ENCODE assay signal across 14 cellular contexts in the genomic region with DNA sequence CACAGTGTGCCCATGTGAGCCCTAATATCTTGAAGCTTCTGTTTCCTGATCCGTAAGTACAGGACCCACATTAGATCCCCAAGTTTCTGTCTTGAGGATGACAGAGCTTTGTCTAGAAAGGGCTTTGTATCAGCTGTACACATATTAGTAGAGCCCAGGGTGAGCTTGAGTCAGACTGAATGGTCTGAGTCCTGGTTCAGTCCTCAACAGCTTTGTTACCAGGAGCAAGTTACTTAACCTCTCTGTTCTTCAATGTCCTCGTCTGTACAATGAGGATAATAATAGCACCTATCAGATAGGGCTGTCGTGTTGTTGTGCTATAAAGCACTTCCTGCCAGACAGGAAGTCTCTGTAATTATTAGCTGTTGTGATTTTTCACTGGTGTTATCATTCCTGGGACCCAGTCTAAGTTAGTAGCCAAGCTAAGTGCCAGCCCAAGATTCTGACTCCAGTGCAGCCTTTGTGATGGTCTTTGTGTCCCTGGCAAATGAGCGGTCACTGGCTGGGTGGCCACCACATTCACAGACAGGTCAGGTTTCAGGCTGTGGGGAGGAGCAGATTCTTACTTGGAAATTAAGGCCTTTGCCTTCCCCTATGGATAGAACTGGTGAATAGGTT. TPM values are rescaled to one million over a fixed set of nuclear protein-coding genes. Genes with fewer than 3 reads are reported as not detected.
A peak's percentile ranks its signal among the peaks of the same experiment; 100 is the strongest.
DNase-seq lines count a peak whose midpoint lies in the region; ATAC-seq and TF ChIP-seq lines count a peak whose summit lies in the region.
"Had no signal": no experiment of that assay in that cellular context is flagged by ENCODE, and none has a peak within 500 bp of the region (broad histone marks: within the 10 kb centered on the region; RNA-seq: fewer than 3 reads in every experiment).

No MANE protein-coding gene starts in this region.

- peak overlapping the region; percentile 23 to 58 for H3K27ac Mint-ChIP-seq in activated naive CD4-positive, alpha-beta T cell treated with anti-CD3 and anti-CD28 coated beads, Interleukin-2, amount 50 U/mL, for 72 hours
- H3K27ac Mint-ChIP-seq in stimulated activated memory B cell treated with anti-CD40 and anti-IgM and Interleukin-4, amounts not matched to agents 10 μg/mL and 1 μg/mL and 100 μg/mL, for 72 hours: peak overlapping the region; percentile 88

- no peak overlapping the region for H3K4me3 ChIP-seq in adrenal gland
- H3K4me3 ChIP-seq: coronary artery, tibial artery had no signal

- peak overlapping the region in 3 of 5 donors; percentile 14 to 17 (median 17) for H3K27ac ChIP-seq in adrenal gland
- H3K27ac ChIP-seq: coronary artery, tibial artery had no signal

- H3K36me3 Mint-ChIP-seq in activated naive CD4-positive, alpha-beta T cell treated with anti-CD3 and anti-CD28 coated beads, Interleukin-2, amount 50 U/mL, for 72 hours: no peaks in the 10 kb centered on the region
- H3K36me3 Mint-ChIP-seq in stimulated activated memory B cell treated with anti-CD40 and anti-IgM and Interleukin-4, amounts not matched to agents 10 μg/mL and 1 μg/mL and 100 μg/mL, for 72 hours: peaks cover 47% of the 10 kb centered on the region
- H3K36me3 Mint-ChIP-seq: natural killer cell treated with Interleukin-12 subunit alpha and Interleukin-12 subunit beta and Interleukin-15 and Interleukin-18, amount 100 ng/mL, for 72 hours had no signal

- peaks cover 0 to 56% of the 10 kb centered on the region in 2 donors for H3K4me1 ChIP-seq in adrenal gland (replicated peaks in 1 of 2)

- H3K4me3 Mint-ChIP-seq in stimulated activated memory B cell treated with anti-CD40 and anti-IgM and Interleukin-4, amounts not matched to agents 10 μg/mL and 1 μg/mL and 100 μg/mL, for 72 hours: no peak overlapping the region
- H3K4me3 Mint-ChIP-seq: natural killer cell treated with Interleukin-12 subunit alpha and Interleukin-12 subunit beta and Interleukin-15 and Interleukin-18, amount 100 ng/mL, for 72 hours; T-helper 1 cell treated with Interleukin-12 subunit alpha and Interleukin-12 subunit beta and Interleukin-4 antibody, amounts not matched to agents 30 μg/mL and 1 μg/mL, for 36 hours had no signal

- no peaks in the 10 kb centered on the region for H3K27me3 ChIP-seq in adrenal gland
- H3K27me3 ChIP-seq: tibial artery had no signal

- no peak for ATAC-seq in activated naive CD4-positive, alpha-beta T cell treated with anti-CD3 and anti-CD28 coated beads, Interleukin-2, amount 50 U/mL, for 72 hours
- no peak for ATAC-seq in stimulated activated memory B cell treated with anti-CD40 and anti-IgM and Interleukin-4, amounts not matched to agents 10 μg/mL and 1 μg/mL and 100 μg/mL, for 72 hours
- no peak for ATAC-seq in HG03108 (IDR thresholded peaks at IDR 0.05; ENCODE audit: unreplicated experiment)

- intact Hi-C loops in adrenal gland (cut with DNase I): no loop called here

- no peaks in the 10 kb centered on the region for H3K27me3 Mint-ChIP-seq in stimulated activated memory B cell treated with anti-CD40 and anti-IgM and Interleukin-4, amounts not matched to agents 10 μg/mL and 1 μg/mL and 100 μg/mL, for 72 hours
- H3K27me3 Mint-ChIP-seq: natural killer cell treated with Interleukin-12 subunit alpha and Interleukin-12 subunit beta and Interleukin-15 and Interleukin-18, amount 100 ng/mL, for 72 hours had no signal

- no peak for TF ChIP-seq CTCF in adrenal gland (IDR thresholded peaks at IDR 0.05)

- WGBS in adrenal gland, 4 donors: 45 to 49% (median 48%) methylated on average over 4 of the region's 4 CpGs

- peaks cover 88% of the 10 kb centered on the region for H3K4me1 Mint-ChIP-seq in stimulated activated memory B cell treated with anti-CD40 and anti-IgM and Interleukin-4, amounts not matched to agents 10 μg/mL and 1 μg/mL and 100 μg/mL, for 72 hours

- H3K36me3 ChIP-seq in adrenal gland (replicated peaks in 1 of 2): peaks cover 0 to 5% of the 10 kb centered on the region in 2 donors

- no peak for DNase-seq in activated naive CD4-positive, alpha-beta T cell treated with anti-CD3 and anti-CD28 coated beads, Interleukin-2, amount 50 U/mL, for 72 hours (ENCODE audit: low spot score in 2 of 2)
- no peak for DNase-seq in activated naive CD4-positive, alpha-beta T cell treated with Interleukin-2 at 50 U/mL for 16 hours
- DNase-seq in adrenal gland: peak in 1 of 7 donors; percentile 12
- DNase-seq in lung microvascular endothelial cell (ENCODE audit: low read depth in 2 of 2): peak; percentile 67 to 82
- no peak for DNase-seq in HK-2 (ENCODE audit: unreplicated experiment)
- no peak for DNase-seq in globus pallidus (ENCODE audit: low spot score)
- DNase-seq: hippocampal formation, NCI-H1048, tibial artery had no signal

- H3K9me3 Mint-ChIP-seq in activated naive CD4-positive, alpha-beta T cell treated with anti-CD3 and anti-CD28 coated beads, Interleukin-2, amount 50 U/mL, for 72 hours: no peaks in the 10 kb centered on the region
- H3K9me3 Mint-ChIP-seq in stimulated activated memory B cell treated with anti-CD40 and anti-IgM and Interleukin-4, amounts not matched to agents 10 μg/mL and 1 μg/mL and 100 μg/mL, for 72 hours: no peaks in the 10 kb centered on the region
- H3K9me3 Mint-ChIP-seq: natural killer cell treated with Interleukin-12 subunit alpha and Interleukin-12 subunit beta and Interleukin-15 and Interleukin-18, amount 100 ng/mL, for 72 hours; T-helper 1 cell treated with Interleukin-12 subunit alpha and Interleukin-12 subunit beta and Interleukin-4 antibody, amounts not matched to agents 30 μg/mL and 1 μg/mL, for 36 hours had no signal

- TF ChIP-seq POLR2A in adrenal gland (IDR thresholded peaks at IDR 0.05): no peak

- H3K9me3 ChIP-seq in adrenal gland (replicated peaks in 1 of 3): no peaks in the 10 kb centered on the region
- H3K9me3 ChIP-seq: tibial artery had no signal

RNA-seq across cellular contexts. Expression of a gene that starts 6.8 kb away (rescaled TPM):
- 10 to 100 TPM; 28.5 to 56.7 TPM for total RNA-seq in activated naive CD4-positive, alpha-beta T cell treated with anti-CD3 and anti-CD28 coated beads, Interleukin-2, amount 50 U/mL, for 72 hours
- 100 to 1,000 TPM in 5 of 8 donors, 10 to 100 TPM in 3; 82.8 to 188 (median 109) TPM for total RNA-seq in adrenal gland
- polyA plus RNA-seq in adrenal gland: 100 to 1,000 TPM in 2 of 3 donors, 10 to 100 TPM in 1; 96.5 to 121 (median 111) TPM
- total RNA-seq in lung microvascular endothelial cell: 18.1 and 27.2 TPM in 2 replicates

RNA-seq across cellular contexts. Expression of a gene that starts 49.2 kb away (rescaled TPM):
- 10 to 100 TPM; 35.4 to 36.5 TPM for total RNA-seq in activated naive CD4-positive, alpha-beta T cell treated with anti-CD3 and anti-CD28 coated beads, Interleukin-2, amount 50 U/mL, for 72 hours
- total RNA-seq in adrenal gland (10 to 100 TPM in 6 of 8 donors, 1 to 10 TPM in 2; 5.4 to 26.1 (median 19.9) TPM), lung microvascular endothelial cell (7.0 and 8.1 TPM in 2 replicates)
- polyA plus RNA-seq in adrenal gland: 10 to 100 TPM in 1 of 3 donors, 1 to 10 TPM in 2; 5.5 to 19.7 (median 9.0) TPM

Comparison
In these comparisons a context has a peak if more than half of its experiments do, and no peak if none do; other contexts are left out.
1. DNase-seq: peak in lung microvascular endothelial cell (2 of 2); none in activated naive CD4-positive, alpha-beta T cell treated with anti-CD3 and anti-CD28 coated beads, Interleukin-2, amount 50 U/mL, for 72 hours (0 of 2), activated naive CD4-positive, alpha-beta T cell treated with Interleukin-2 at 50 U/mL for 16 hours (single experiment), HK-2 (single experiment) and globus pallidus (single experiment).